8 cellular contexts compared by ENCODE assay signal in the genomic region with DNA sequence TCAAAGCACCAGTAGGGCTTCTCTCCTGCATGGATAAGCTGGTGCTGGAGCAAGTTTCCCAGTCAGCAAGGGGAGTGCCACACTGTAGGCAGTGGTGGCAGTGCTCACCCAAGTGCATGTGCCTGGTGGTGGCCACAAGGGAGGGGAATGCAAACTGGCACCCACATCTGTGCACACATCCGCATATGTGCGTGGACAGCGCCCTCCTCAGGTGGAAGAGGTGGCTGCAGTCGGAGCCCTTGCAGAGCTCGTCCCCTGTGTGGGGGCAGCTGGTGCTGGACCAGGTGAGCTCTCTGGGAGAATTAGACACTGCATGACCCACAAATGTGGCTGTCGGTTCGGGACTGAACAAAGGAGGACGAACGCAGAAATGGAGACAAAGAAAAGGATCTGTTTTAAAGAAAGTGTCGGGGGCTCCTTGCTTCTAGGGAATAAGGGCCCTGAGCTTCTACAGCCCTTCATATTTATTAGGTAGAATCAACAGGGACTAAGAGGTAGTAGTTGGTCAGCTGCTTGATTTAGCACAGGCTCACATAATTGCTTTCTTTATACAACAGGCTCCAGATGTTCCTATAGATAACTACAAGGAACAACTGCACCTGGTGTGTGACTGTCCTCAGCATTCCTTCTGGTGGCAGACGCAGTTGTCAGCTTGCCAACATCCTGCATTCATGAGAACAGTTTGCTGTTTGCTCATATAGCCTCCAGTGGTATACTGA. TPM values are rescaled to one million over a fixed set of nuclear protein-coding genes. Genes with fewer than 3 reads are reported as not detected.
DNase-seq lines count a peak whose midpoint lies in the region; ATAC-seq and TF ChIP-seq lines count a peak whose summit lies in the region.

No MANE protein-coding gene starts in this region.

- H3K4me3 ChIP-seq in AG10803 (ENCODE audit: low read length) (no peak overlapping the region), SJCRH30 (no peak overlapping the region)

- no peaks in the 10 kb centered on the region for H3K4me1 ChIP-seq in SJCRH30

- peaks cover 9% of the 10 kb centered on the region; the same call in 1 of the 2 replicates for H3K9me3 ChIP-seq in SJCRH30 (replicated peaks)

- ATAC-seq in GM18861 (IDR thresholded peaks at IDR 0.05; ENCODE audit: unreplicated experiment), result no peak

- no peaks in the 10 kb centered on the region for H3K36me3 ChIP-seq in SJCRH30

- CTCF ChIA-PET in HEK293T (lab: Yijun Ruan, JAX), result interaction anchor here (0.6 to 2.6 kb wide), 42 partner anchors 8 to 504 kb away, joined by 3 to 24 read pairs (median 4); a partner anchor contains a TSS

- H3K27ac ChIP-seq in SJCRH30, result no peak overlapping the region

- H3K27me3 ChIP-seq in SJCRH30, result no peaks in the 10 kb centered on the region

- POLR2A ChIA-PET in HEK293T (lab: Yijun Ruan, JAX), result interaction anchor here (0.7 to 3.0 kb wide), 16 partner anchors 8 to 492 kb away, joined by 3 to 16 read pairs (median 4); a partner anchor contains a TSS

- peak; percentile 11 for DNase-seq in AG10803 (ENCODE audit: low read depth)
- DNase-seq in HEK293T (ENCODE audit: extremely low spot score), result peak; percentile 83
- DNase-seq in SJCRH30, result peak; percentile 36 to 45
- DNase-seq in activated naive CD4-positive, alpha-beta T cell (lab: John Stamatoyannopoulos, UW), result peak; percentile 22 to 51 (median 37)
- peak; percentile 86 for DNase-seq in iPS-NIHi7 (ENCODE audit: extremely low spot score)
- DNase-seq in stimulated activated CD8-positive, alpha-beta memory T cell treated with anti-CD3 and anti-CD28 coated beads, Interleukin-12 subunit alpha, Interleukin-12 subunit beta, amount 100 ng/mL, for 1 hour (ENCODE audit: low read depth), result peak; percentile 32
- DNase-seq in H4 (ENCODE audit: low spot score), result no peak

- TF ChIP-seq CTCF in AG10803 (conservative IDR thresholded peaks at IDR 0.05; ENCODE audit: low read length), result peak; percentile 41

TF ChIP-seq in HEK293T, 16 proteins besides CTCF, POLR2A, EP300 and RAD21:
- TF ChIP-seq NFRKB (IDR thresholded peaks at IDR 0.05), result no peak
- TF ChIP-seq HDGF (IDR thresholded peaks at IDR 0.05; ENCODE audit: borderline replicate concordance), result no peak
- TF ChIP-seq LEF1 (IDR thresholded peaks at IDR 0.05; ENCODE audit: borderline replicate concordance), result no peak
- no peak for TF ChIP-seq ZNF384 (IDR thresholded peaks at IDR 0.05)
- TF ChIP-seq ELF4 (IDR thresholded peaks at IDR 0.05), result no peak
- no peak for TF ChIP-seq L3MBTL2 (conservative IDR thresholded peaks at IDR 0.05)
- TF ChIP-seq FOXA1 (IDR thresholded peaks at IDR 0.05), result no peak
- no peak for TF ChIP-seq TARDBP (IDR thresholded peaks at IDR 0.05)
- TF ChIP-seq FOXK2 (IDR thresholded peaks at IDR 0.05), result no peak
- TF ChIP-seq, protein P1, sequence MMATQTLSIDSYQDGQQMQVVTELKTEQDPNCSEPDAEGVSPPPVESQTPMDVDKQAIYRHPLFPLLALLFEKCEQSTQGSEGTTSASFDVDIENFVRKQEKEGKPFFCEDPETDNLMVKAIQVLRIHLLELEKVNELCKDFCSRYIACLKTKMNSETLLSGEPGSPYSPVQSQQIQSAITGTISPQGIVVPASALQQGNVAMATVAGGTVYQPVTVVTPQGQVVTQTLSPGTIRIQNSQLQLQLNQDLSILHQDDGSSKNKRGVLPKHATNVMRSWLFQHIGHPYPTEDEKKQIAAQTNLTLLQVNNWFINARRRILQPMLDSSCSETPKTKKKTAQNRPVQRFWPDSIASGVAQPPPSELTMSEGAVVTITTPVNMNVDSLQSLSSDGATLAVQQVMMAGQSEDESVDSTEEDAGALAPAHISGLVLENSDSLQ (IDR thresholded peaks at IDR 0.05), result no peak
- TF ChIP-seq BHLHE40 (IDR thresholded peaks at IDR 0.05; ENCODE audit: borderline replicate concordance), result no peak
- no peak; the same call in 1 of the 2 replicates for TF ChIP-seq FOXM1 (IDR thresholded peaks at IDR 0.05; ENCODE audit: borderline replicate concordance)
- no peak for TF ChIP-seq SUZ12 (IDR thresholded peaks at IDR 0.05)

RNA-seq across cellular contexts. Expression of a gene that starts 5.3 kb away (rescaled TPM):
- total RNA-seq in SJCRH30 (2014; rRNA removed; shearing (Covaris generic)), result 15.6 and 16.4 TPM in 2 replicates
- 9.6 TPM in 2 replicates for total RNA-seq in H4 (2014; rRNA removed; shearing (Covaris generic))

RNA-seq across cellular contexts. Expression of a gene that starts 30.0 kb away (rescaled TPM):
- 13.1 and 18.2 TPM in 2 replicates for total RNA-seq in SJCRH30 (2014; rRNA removed; shearing (Covaris generic))
- total RNA-seq in H4 (2014; rRNA removed; shearing (Covaris generic)), result 1.3 and 3.1 TPM in 2 replicates

RNA-seq across cellular contexts. Expression of a gene that starts 35.2 kb away (rescaled TPM):
- 10.5 and 12.7 TPM in 2 replicates for total RNA-seq in SJCRH30 (2014; rRNA removed; shearing (Covaris generic))
- total RNA-seq in H4 (2014; rRNA removed; shearing (Covaris generic)), result 5.2 and 13.6 TPM in 2 replicates

RNA-seq across cellular contexts. Expression of a gene that starts 42.7 kb away (rescaled TPM):
- total RNA-seq in SJCRH30 (2014; rRNA removed; shearing (Covaris generic)), result 17.6 and 21.1 TPM in 2 replicates
- total RNA-seq in H4 (2014; rRNA removed; shearing (Covaris generic)), result 5.0 and 5.9 TPM in 2 replicates

RNA-seq across cellular contexts. Expression of a gene that starts 44.0 kb away (rescaled TPM):
- 4.2 and 4.3 TPM in 2 replicates for total RNA-seq in SJCRH30 (2014; rRNA removed; shearing (Covaris generic))
- 3.1 and 6.0 TPM in 2 replicates for total RNA-seq in H4 (2014; rRNA removed; shearing (Covaris generic))
